11 cellular contexts compared by ENCODE assay signal in the genomic region with DNA sequence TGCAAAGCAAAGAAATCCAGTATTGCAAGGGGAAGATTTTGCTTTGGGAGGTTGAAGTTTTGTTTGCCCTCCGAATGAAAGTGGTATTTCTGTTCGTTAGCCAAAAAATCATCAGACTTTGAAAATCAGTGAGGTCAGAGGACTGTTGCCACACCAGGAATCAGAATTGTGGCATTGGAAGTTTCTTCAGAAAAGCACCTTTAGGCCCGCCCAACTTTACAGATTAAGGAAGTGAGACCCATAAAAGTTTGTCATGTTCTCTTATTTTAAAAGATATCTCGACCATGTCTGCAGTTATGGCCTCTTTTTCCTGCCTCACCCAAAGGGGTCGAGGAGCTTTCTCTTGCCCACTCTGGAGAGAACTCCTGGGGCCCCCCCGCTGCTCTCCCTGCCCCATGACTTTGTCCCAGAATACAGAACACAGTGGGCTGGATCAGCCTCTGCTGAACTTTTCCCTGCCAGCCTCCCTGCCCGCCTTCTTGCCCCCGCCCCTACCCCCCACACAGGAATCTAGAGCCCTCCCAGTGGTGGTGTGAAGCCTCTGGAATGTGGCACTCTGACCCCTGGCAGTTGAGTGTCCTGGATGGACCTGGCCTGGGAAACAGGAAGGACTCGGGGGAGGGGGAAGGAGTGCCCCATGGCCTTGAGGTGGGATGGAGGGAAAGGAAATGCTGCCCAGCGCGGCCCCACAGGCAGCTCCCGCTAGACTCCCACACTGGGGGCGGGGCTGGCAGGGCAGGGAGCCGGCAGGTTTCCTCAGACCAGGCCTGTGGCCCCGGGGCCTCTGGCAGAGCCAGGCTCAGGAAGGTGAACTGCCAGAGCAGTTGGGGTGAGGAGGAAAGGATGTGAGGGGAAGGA. TPM values are rescaled to one million over a fixed set of nuclear protein-coding genes. Genes with fewer than 3 reads are reported as not detected.
DNase-seq lines count a peak whose midpoint lies in the region; ATAC-seq lines count a peak whose summit lies in the region.
"Had no signal": no experiment of that assay in that cellular context is flagged by ENCODE, and none has a peak within 500 bp of the region (broad histone marks: within the 10 kb centered on the region; RNA-seq: fewer than 3 reads in every experiment).

No MANE protein-coding gene starts in this region.

- peak overlapping the region; percentile 67 for H3K27ac ChIP-seq in ACC112 (ENCODE audit: low read depth, low read length)
- H3K27ac ChIP-seq: prostate gland had no signal

- peaks cover 97% of the 10 kb centered on the region for H3K79me2 ChIP-seq in ACC112 (ENCODE audit: control insufficient read depth, insufficient read depth, low read length, unreplicated experiment)

- no peak overlapping the region for H2AFZ ChIP-seq in ACC112 (ENCODE audit: low read length, unreplicated experiment)

- H3K27me3 ChIP-seq in ACC112 (ENCODE audit: insufficient read depth, low read length) = no peaks in the 10 kb centered on the region

- H3K4me3 ChIP-seq in ACC112 (ENCODE audit: low read depth, low read length) = no peak overlapping the region
- H3K4me3 ChIP-seq: prostate gland had no signal

- H3K36me3 ChIP-seq in ACC112 (ENCODE audit: insufficient read depth, low read length) = peaks cover 20% of the 10 kb centered on the region
- H3K36me3 ChIP-seq: prostate gland had no signal

- H3K4me1 ChIP-seq in ACC112 (ENCODE audit: control insufficient read depth, insufficient read depth, low read length, unreplicated experiment) = peaks cover 63% of the 10 kb centered on the region
- H3K4me1 ChIP-seq: prostate gland had no signal

- ATAC-seq in HG03565 (IDR thresholded peaks at IDR 0.05; ENCODE audit: unreplicated experiment) = no peak
- ATAC-seq: esophagus mucosa had no signal

- DNase-seq in MV-4-11 (lab: John Stamatoyannopoulos, UW) = peak; percentile 74
- peak; percentile 86 for DNase-seq in dermis blood vessel endothelial cell
- peak; percentile 56 to 69 for DNase-seq in lung microvascular endothelial cell (ENCODE audit: low read depth in 2 of 2)
- DNase-seq in stimulated activated CD4-positive, alpha-beta T cell treated with anti-CD3 and anti-CD28 coated beads, Interleukin-2, amount 100 ng/mL, for 48 hours = no peak
- no peak for DNase-seq in pons (ENCODE audit: low spot score)
- no peak for DNase-seq in effector CD4-positive, alpha-beta T cell
- DNase-seq: NCI-H1105 had no signal

RNA-seq across cellular contexts. Expression of gene CRIM1, which starts 25.3 kb away (rescaled TPM):
- 765 and 891 TPM in 2 replicates for total RNA-seq in dermis blood vessel endothelial cell
- 420 and 583 TPM in 2 replicates for total RNA-seq in lung microvascular endothelial cell

Comparison
In these comparisons a context has a peak if more than half of its experiments do, and no peak if none do; other contexts are left out.
1. DNase-seq: peak in MV-4-11 (single experiment), dermis blood vessel endothelial cell (single experiment) and lung microvascular endothelial cell (2 of 2); none in stimulated activated CD4-positive, alpha-beta T cell treated with anti-CD3 and anti-CD28 coated beads, Interleukin-2, amount 100 ng/mL, for 48 hours (0 of 2), pons (single experiment) and effector CD4-positive, alpha-beta T cell (single experiment).